In the genomic region with DNA sequence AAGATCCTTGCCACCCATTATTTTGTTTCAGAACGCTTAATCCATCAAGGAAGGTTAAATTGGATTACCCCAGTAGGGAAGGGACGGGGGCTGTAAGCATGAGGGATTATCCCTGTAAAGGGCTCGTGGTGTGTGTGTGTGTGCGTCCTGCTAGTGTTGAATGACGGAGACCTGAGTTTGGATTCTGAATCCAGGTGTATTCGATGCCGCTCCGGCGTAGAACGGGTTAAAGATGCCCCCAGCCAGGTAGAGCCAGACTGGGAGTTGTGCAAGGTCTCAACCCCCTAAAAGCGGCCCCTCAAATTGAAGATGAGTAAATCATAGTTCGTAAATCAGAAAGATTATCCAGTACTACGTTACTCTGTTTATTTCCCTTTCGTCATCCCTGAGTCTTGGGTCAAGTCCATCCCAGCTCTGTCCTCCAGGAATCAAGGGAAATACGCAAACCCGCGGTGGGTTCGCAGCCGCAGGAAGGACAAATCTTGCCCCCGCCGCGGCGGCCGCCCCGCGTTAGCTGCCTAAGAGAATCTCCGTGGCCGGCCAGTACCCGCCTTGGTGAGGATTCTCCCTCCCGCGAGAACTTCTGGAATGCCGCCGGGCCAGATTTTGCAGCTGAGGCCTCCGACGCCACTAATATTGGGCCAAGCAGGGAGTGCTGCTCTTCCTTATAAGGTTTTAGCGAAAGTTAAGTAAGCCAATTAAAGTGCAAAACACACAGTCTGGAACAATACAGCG, we compare ENCODE assay signal across 1 cellular context.
TF ChIP-seq lines count a peak whose summit lies in the region.

No MANE protein-coding gene starts in this region.

TF ChIP-seq in GM12878, 131 proteins besides CTCF, POLR2A, EP300 and RAD21 (continued from another document):
- TF ChIP-seq, protein P1, sequence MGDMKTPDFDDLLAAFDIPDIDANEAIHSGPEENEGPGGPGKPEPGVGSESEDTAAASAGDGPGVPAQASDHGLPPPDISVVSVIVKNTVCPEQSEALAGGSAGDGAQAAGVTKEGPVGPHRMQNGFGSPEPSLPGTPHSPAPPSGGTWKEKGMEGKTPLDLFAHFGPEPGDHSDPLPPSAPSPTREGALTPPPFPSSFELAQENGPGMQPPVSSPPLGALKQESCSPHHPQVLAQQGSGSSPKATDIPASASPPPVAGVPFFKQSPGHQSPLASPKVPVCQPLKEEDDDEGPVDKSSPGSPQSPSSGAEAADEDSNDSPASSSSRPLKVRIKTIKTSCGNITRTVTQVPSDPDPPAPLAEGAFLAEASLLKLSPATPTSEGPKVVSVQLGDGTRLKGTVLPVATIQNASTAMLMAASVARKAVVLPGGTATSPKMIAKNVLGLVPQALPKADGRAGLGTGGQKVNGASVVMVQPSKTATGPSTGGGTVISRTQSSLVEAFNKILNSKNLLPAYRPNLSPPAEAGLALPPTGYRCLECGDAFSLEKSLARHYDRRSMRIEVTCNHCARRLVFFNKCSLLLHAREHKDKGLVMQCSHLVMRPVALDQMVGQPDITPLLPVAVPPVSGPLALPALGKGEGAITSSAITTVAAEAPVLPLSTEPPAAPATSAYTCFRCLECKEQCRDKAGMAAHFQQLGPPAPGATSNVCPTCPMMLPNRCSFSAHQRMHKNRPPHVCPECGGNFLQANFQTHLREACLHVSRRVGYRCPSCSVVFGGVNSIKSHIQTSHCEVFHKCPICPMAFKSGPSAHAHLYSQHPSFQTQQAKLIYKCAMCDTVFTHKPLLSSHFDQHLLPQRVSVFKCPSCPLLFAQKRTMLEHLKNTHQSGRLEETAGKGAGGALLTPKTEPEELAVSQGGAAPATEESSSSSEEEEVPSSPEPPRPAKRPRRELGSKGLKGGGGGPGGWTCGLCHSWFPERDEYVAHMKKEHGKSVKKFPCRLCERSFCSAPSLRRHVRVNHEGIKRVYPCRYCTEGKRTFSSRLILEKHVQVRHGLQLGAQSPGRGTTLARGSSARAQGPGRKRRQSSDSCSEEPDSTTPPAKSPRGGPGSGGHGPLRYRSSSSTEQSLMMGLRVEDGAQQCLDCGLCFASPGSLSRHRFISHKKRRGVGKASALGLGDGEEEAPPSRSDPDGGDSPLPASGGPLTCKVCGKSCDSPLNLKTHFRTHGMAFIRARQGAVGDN (IDR thresholded peaks at IDR 0.05), result no peak
- 0 out of 2 replicates have a peak, but pooled peaks have one; percentile 15 for TF ChIP-seq BRCA1 (IDR thresholded peaks at IDR 0.05; ENCODE audit: low read depth, low read length)
- TF ChIP-seq CHD4 (IDR thresholded peaks at IDR 0.05), result no peak
- no peak for TF ChIP-seq NR2F1 (conservative IDR thresholded peaks at IDR 0.05)
- TF ChIP-seq NFIC (IDR thresholded peaks at IDR 0.05; ENCODE audit: low read depth, low read length), result no peak
- TF ChIP-seq, protein P2, sequence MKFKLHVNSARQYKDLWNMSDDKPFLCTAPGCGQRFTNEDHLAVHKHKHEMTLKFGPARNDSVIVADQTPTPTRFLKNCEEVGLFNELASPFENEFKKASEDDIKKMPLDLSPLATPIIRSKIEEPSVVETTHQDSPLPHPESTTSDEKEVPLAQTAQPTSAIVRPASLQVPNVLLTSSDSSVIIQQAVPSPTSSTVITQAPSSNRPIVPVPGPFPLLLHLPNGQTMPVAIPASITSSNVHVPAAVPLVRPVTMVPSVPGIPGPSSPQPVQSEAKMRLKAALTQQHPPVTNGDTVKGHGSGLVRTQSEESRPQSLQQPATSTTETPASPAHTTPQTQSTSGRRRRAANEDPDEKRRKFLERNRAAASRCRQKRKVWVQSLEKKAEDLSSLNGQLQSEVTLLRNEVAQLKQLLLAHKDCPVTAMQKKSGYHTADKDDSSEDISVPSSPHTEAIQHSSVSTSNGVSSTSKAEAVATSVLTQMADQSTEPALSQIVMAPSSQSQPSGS (IDR thresholded peaks at IDR 0.05; ENCODE audit: low read length), result no peak
- TF ChIP-seq WRNIP1 (IDR thresholded peaks at IDR 0.05; ENCODE audit: borderline replicate concordance, low read depth, low read length), result no peak
- TF ChIP-seq ZBED1 (IDR thresholded peaks at IDR 0.05; ENCODE audit: borderline replicate concordance), result no peak
- TF ChIP-seq POLR2AphosphoS2 (IDR thresholded peaks at IDR 0.05; ENCODE audit: low read depth, low read length), result no peak
- TF ChIP-seq IKZF2 (IDR thresholded peaks at IDR 0.05), result 0 out of 4 replicates have a peak, but pooled peaks of 1 of the 2 experiments have one; percentile 10
- no peak for TF ChIP-seq MXI1 (IDR thresholded peaks at IDR 0.05; ENCODE audit: low read depth, low read length)
- TF ChIP-seq HCFC1 (IDR thresholded peaks at IDR 0.05; ENCODE audit: low read length), result no peak
- TF ChIP-seq, protein P3, sequence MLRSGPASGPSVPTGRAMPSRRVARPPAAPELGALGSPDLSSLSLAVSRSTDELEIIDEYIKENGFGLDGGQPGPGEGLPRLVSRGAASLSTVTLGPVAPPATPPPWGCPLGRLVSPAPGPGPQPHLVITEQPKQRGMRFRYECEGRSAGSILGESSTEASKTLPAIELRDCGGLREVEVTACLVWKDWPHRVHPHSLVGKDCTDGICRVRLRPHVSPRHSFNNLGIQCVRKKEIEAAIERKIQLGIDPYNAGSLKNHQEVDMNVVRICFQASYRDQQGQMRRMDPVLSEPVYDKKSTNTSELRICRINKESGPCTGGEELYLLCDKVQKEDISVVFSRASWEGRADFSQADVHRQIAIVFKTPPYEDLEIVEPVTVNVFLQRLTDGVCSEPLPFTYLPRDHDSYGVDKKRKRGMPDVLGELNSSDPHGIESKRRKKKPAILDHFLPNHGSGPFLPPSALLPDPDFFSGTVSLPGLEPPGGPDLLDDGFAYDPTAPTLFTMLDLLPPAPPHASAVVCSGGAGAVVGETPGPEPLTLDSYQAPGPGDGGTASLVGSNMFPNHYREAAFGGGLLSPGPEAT (IDR thresholded peaks at IDR 0.05; ENCODE audit: low read depth), result peak; percentile 14; the same call in 1 of the 2 replicates
- no peak for TF ChIP-seq NFYA (IDR thresholded peaks at IDR 0.05; ENCODE audit: borderline replicate concordance, low read depth, low read length)
- TF ChIP-seq ATF7 (IDR thresholded peaks at IDR 0.05; ENCODE audit: low read depth), result no peak
- TF ChIP-seq GATAD2B (conservative IDR thresholded peaks at IDR 0.05; ENCODE audit: low read depth), result no peak
